28 cellular contexts compared by ENCODE assay signal in the genomic region with DNA sequence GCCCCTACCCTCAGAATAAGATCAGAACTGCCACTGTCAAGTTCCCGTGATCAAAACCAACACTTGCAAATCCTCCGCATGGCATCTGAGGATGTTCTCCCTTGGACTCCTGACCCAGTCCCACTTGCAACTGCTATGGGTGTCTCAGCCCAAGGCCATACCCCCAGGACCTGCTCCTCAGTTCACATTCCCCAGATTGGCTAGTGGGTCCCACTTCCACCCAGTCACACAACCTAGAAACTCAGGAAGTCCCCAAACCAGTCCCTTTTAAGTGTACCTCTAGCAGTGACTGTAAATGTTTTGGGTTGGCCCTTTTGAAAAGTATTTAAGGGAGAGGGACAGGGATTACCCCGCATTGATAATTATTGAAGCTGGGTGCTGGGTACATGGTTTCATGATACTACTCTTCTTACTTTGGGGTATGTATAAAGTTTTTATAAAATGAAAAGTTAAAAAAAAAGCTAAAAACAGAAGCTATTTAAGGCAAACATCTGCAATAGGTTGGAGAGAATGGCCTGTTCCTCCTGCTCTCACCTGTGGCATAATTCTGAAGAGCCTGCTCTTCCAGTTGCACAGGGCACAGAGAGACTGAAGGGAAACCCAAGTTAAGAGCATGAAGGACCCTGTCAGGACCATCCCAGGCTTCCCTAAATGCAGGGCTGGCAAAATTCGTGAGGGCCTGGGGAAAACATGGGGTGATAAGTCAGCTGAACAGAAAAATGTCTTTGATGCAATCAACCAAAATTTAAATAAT. TPM values are rescaled to one million over a fixed set of nuclear protein-coding genes. Genes with fewer than 3 reads are reported as not detected.
DNase-seq lines count a peak whose midpoint lies in the region; ATAC-seq and TF ChIP-seq lines count a peak whose summit lies in the region.
"Had no signal": no experiment of that assay in that cellular context is flagged by ENCODE, and none has a peak within 500 bp of the region (broad histone marks: within the 10 kb centered on the region; RNA-seq: fewer than 3 reads in every experiment).

No MANE protein-coding gene starts in this region.

- POLR2A ChIA-PET in PC-9 (lab: Charles Lee; ENCODE audit: unreplicated experiment), result interaction anchor here (0.6 kb wide), 1 partner anchor 34 kb away, joined by 7 read pairs; no protein-coding TSS in a partner anchor

- no peak overlapping the region for H3K4me3 ChIP-seq in CD4-positive, CD25-positive, alpha-beta regulatory T cell (ENCODE audit: low read depth, low read length)
- peak overlapping the region; percentile 31; the same call in 1 of the 2 replicates for H3K4me3 ChIP-seq in PC-9
- H3K4me3 ChIP-seq: breast epithelium, GM23248, upper lobe of left lung had no signal

- no peak overlapping the region for H2AFZ ChIP-seq in PC-9
- H2AFZ ChIP-seq: GM23248 had no signal

- peaks cover 39% of the 10 kb centered on the region for H3K36me3 Mint-ChIP-seq in T-helper 1 cell treated with Interleukin-12 subunit alpha and Interleukin-12 subunit beta and Interleukin-4 antibody, amounts not matched to agents 30 μg/mL and 1 μg/mL, for 36 hours (ENCODE audit: low read depth)
- H3K36me3 Mint-ChIP-seq in CD4-positive, CD25-positive, alpha-beta regulatory T cell, result peaks cover 10% of the 10 kb centered on the region
- H3K36me3 Mint-ChIP-seq: naive B cell had no signal

- DNase-seq in T-helper 1 cell (no peak), PC-9 (peak in 1 of 2 experiments; percentile 58), epithelial cell of prostate (ENCODE audit: low read depth, low spot score) (no peak), D341Med (ENCODE audit: low spot score) (no peak)
- DNase-seq in CD4-positive, CD25-positive, alpha-beta regulatory T cell, result no peak
- DNase-seq in stimulated activated CD4-positive, alpha-beta T cell treated with anti-CD3 and anti-CD28 coated beads, Interleukin-12 subunit alpha, Interleukin-12 subunit beta, amount 100 ng/mL, for 4 hours, result no peak
- DNase-seq: 8988T; activated CD4-positive, CD25-positive, alpha-beta regulatory T cell; activated CD8-positive, alpha-beta memory T cell treated with anti-CD3 and anti-CD28 coated beads, Interleukin-2, amount 10 ng/mL, durations not matched to agents 7 days and 5 days; AML-193; DMS79 treated with DMSO at 0.1 percent for 48 hours; effector memory CD8-positive, alpha-beta T cell; glutamatergic neuron; GM23248; left cardiac atrium; naive B cell; NCI-H1105; NCI-H2107; NCI-H510A; retina; stimulated activated CD4-positive, alpha-beta T cell treated with anti-CD3 and anti-CD28 coated beads, Interleukin-4, amount 100 ng/mL, for 1 hour; stimulated activated naive CD8-positive, alpha-beta T cell treated with anti-CD3 and anti-CD28 coated beads, Interleukin-15, Interleukin-2, amounts not matched to agents 100 U/mL and 50 U/mL, for 24 hours; T1000; upper lobe of left lung had no signal

- TF ChIP-seq CTCF in PC-9 (conservative IDR thresholded peaks at IDR 0.05), result no peak

- H3F3A ChIP-seq in PC-9 (ENCODE audit: insufficient read depth, low read depth), result peaks cover 55% of the 10 kb centered on the region

- H3K79me2 ChIP-seq in PC-9 (ENCODE audit: low read depth), result peaks cover 47% of the 10 kb centered on the region

- H3K9me3 ChIP-seq in CD4-positive, CD25-positive, alpha-beta regulatory T cell (ENCODE audit: control insufficient read depth in 2 of 2, low read length in 2 of 2), result no peaks in the 10 kb centered on the region
- H3K9me3 ChIP-seq in PC-9 (ENCODE audit: insufficient read depth, low read depth), result no peaks in the 10 kb centered on the region
- H3K9me3 ChIP-seq: breast epithelium, upper lobe of left lung had no signal

- no peaks in the 10 kb centered on the region for H3K27me3 ChIP-seq in CD4-positive, CD25-positive, alpha-beta regulatory T cell (ENCODE audit: control insufficient read depth, insufficient read depth, low read length)
- no peaks in the 10 kb centered on the region for H3K27me3 ChIP-seq in PC-9 (ENCODE audit: insufficient read depth, low read depth)
- H3K27me3 ChIP-seq: breast epithelium, upper lobe of left lung had no signal

- no TSS peak for BruUV-seq in PC-9 (replicated peaks; lab: Mats Ljungman, UMichigan)

- peaks cover 52% of the 10 kb centered on the region for H3K4me1 Mint-ChIP-seq in T-helper 1 cell treated with Interleukin-12 subunit alpha and Interleukin-12 subunit beta and Interleukin-4 antibody, amounts not matched to agents 30 μg/mL and 1 μg/mL, for 36 hours (ENCODE audit: low read depth)
- peaks cover 20 to 50% (median 41%) of the 10 kb centered on the region in 4 donors for H3K4me1 Mint-ChIP-seq in CD4-positive, CD25-positive, alpha-beta regulatory T cell

- CTCF ChIA-PET in PC-9 (lab: Charles Lee), result interaction anchor here (0.7 kb wide), 1 partner anchor 132 kb away, joined by 3 read pairs; no protein-coding TSS in a partner anchor

- peak overlapping the region; percentile 77 for H3K4me2 ChIP-seq in PC-9

- intact Hi-C loops in PC-9 (cut with micrococcal nuclease; ENCODE audit: unreplicated experiment), result no loop called here

- H3K27me3 Mint-ChIP-seq in T-helper 1 cell treated with Interleukin-12 subunit alpha and Interleukin-12 subunit beta and Interleukin-4 antibody, amounts not matched to agents 30 μg/mL and 1 μg/mL, for 36 hours (ENCODE audit: low read depth), result no peaks in the 10 kb centered on the region
- H3K27me3 Mint-ChIP-seq in CD4-positive, CD25-positive, alpha-beta regulatory T cell, result no peaks in the 10 kb centered on the region
- H3K27me3 Mint-ChIP-seq: activated CD8-positive, alpha-beta memory T cell treated with anti-CD3 and anti-CD28 coated beads, Interleukin-2, amount 10 ng/mL, durations not matched to agents 7 days and 5 days; effector memory CD8-positive, alpha-beta T cell; memory B cell; naive B cell had no signal

- peak overlapping the region; percentile 56 for H3K4me3 Mint-ChIP-seq in T-helper 1 cell treated with Interleukin-12 subunit alpha and Interleukin-12 subunit beta and Interleukin-4 antibody, amounts not matched to agents 30 μg/mL and 1 μg/mL, for 36 hours
- H3K4me3 Mint-ChIP-seq in CD4-positive, CD25-positive, alpha-beta regulatory T cell, result no peak overlapping the region
- H3K4me3 Mint-ChIP-seq: activated CD8-positive, alpha-beta memory T cell treated with anti-CD3 and anti-CD28 coated beads, Interleukin-2, amount 10 ng/mL, durations not matched to agents 7 days and 5 days; memory B cell; naive B cell had no signal

- no peaks in the 10 kb centered on the region for H3K9me2 ChIP-seq in PC-9 (ENCODE audit: insufficient read depth)

- peaks cover 5% of the 10 kb centered on the region for H3K36me3 ChIP-seq in CD4-positive, CD25-positive, alpha-beta regulatory T cell (ENCODE audit: control insufficient read depth, insufficient read depth, low read length)
- H3K36me3 ChIP-seq in PC-9 (ENCODE audit: low read depth), result no peaks in the 10 kb centered on the region
- H3K36me3 ChIP-seq: breast epithelium, upper lobe of left lung had no signal

- no peak overlapping the region for H3K27ac ChIP-seq in CD4-positive, CD25-positive, alpha-beta regulatory T cell (ENCODE audit: insufficient read depth, low read length, poor library complexity, severe bottlenecking)
- H3K27ac ChIP-seq in PC-9, result peak overlapping the region; percentile 99
- H3K27ac ChIP-seq in epithelial cell of prostate, result peak overlapping the region; percentile 100
- H3K27ac ChIP-seq: breast epithelium, GM23248 had no signal

- H4K20me1 ChIP-seq in PC-9 (ENCODE audit: insufficient read depth), result no peaks in the 10 kb centered on the region

- H3K4me1 ChIP-seq in CD4-positive, CD25-positive, alpha-beta regulatory T cell (ENCODE audit: control insufficient read depth, insufficient read depth, low read length, poor library complexity, severe bottlenecking), result peaks cover 38% of the 10 kb centered on the region
- H3K4me1 ChIP-seq in PC-9 (replicated peaks; ENCODE audit: insufficient read depth), result peaks cover 71% of the 10 kb centered on the region

- no peak for ATAC-seq in CD4-positive, CD25-positive, alpha-beta regulatory T cell (ENCODE audit: low read depth in 2 of 2)
- ATAC-seq in GM21447 (IDR thresholded peaks at IDR 0.05; ENCODE audit: unreplicated experiment), result no peak
- ATAC-seq: activated CD8-positive, alpha-beta memory T cell treated with anti-CD3 and anti-CD28 coated beads, Interleukin-2, amount 10 ng/mL, durations not matched to agents 7 days and 5 days; effector memory CD8-positive, alpha-beta T cell; left cardiac atrium; stimulated activated naive CD8-positive, alpha-beta T cell treated with anti-CD3 and anti-CD28 coated beads, Interleukin-15, Interleukin-2, amounts not matched to agents 100 U/mL and 50 U/mL, for 24 hours had no signal

- H3K27ac Mint-ChIP-seq in T-helper 1 cell treated with Interleukin-12 subunit alpha and Interleukin-12 subunit beta and Interleukin-4 antibody, amounts not matched to agents 30 μg/mL and 1 μg/mL, for 36 hours, result peak overlapping the region; percentile 78
- H3K27ac Mint-ChIP-seq in CD4-positive, CD25-positive, alpha-beta regulatory T cell, result peak overlapping the region; percentile 5 to 90 (median 63)
- H3K27ac Mint-ChIP-seq: activated CD8-positive, alpha-beta memory T cell treated with anti-CD3 and anti-CD28 coated beads, Interleukin-2, amount 10 ng/mL, durations not matched to agents 7 days and 5 days; effector memory CD8-positive, alpha-beta T cell; memory B cell had no signal

- H3K9me3 Mint-ChIP-seq in T-helper 1 cell treated with Interleukin-12 subunit alpha and Interleukin-12 subunit beta and Interleukin-4 antibody, amounts not matched to agents 30 μg/mL and 1 μg/mL, for 36 hours, result no peaks in the 10 kb centered on the region
- no peaks in the 10 kb centered on the region for H3K9me3 Mint-ChIP-seq in CD4-positive, CD25-positive, alpha-beta regulatory T cell
- H3K9me3 Mint-ChIP-seq: effector memory CD8-positive, alpha-beta T cell; memory B cell; naive B cell had no signal

RNA-seq across cellular contexts. Expression of a gene that starts 42.5 kb away (rescaled TPM):
- 96.7 TPM for total RNA-seq in CD4-positive, CD25-positive, alpha-beta regulatory T cell
- polyA plus RNA-seq in CD4-positive, CD25-positive, alpha-beta regulatory T cell, result 10 to 100 TPM; 30.2 to 39.3 (median 35.1) TPM
- total RNA-seq in PC-9 (2021), result 9.2 and 11.7 TPM in 2 replicates
